Comparison of ENCODE assay signal across 8 cellular contexts in genomic region chr20:51800132-51800721, GRCh38. TPM values are rescaled to one million over a fixed set of nuclear protein-coding genes. Genes with fewer than 3 reads are reported as not detected.
DNase-seq lines count a peak whose midpoint lies in the region; ATAC-seq lines count a peak whose summit lies in the region.

No MANE protein-coding gene starts in this region.

- CTCF ChIA-PET in activated CD4-positive, alpha-beta memory T cell treated with anti-CD3 and anti-CD28 coated beads, Interleukin-2, amount 10 ng/mL, durations not matched to agents 7 days and 5 days (lab: Charles Lee): interaction anchor here (0.5 to 2.2 kb wide), 13 partner anchors 9 to 285 kb away, joined by 3 to 8 read pairs (median 4); no protein-coding TSS in a partner anchor

- POLR2A ChIA-PET in activated CD4-positive, alpha-beta memory T cell treated with anti-CD3 and anti-CD28 coated beads, Interleukin-2, amount 10 ng/mL, durations not matched to agents 7 days and 5 days (lab: Charles Lee): interaction anchor here (0.6 to 1.4 kb wide), 2 partner anchors 58 to 283 kb away, joined by 3 read pairs; no protein-coding TSS in a partner anchor

- no peak overlapping the region for H3K27ac Mint-ChIP-seq in activated CD4-positive, alpha-beta memory T cell treated with anti-CD3 and anti-CD28 coated beads, Interleukin-2, amount 10 ng/mL, durations not matched to agents 7 days and 5 days

- H3K9me3 Mint-ChIP-seq in activated CD4-positive, alpha-beta memory T cell treated with anti-CD3 and anti-CD28 coated beads, Interleukin-2, amount 10 ng/mL, durations not matched to agents 7 days and 5 days: no peaks in the 10 kb centered on the region

- H3K27me3 Mint-ChIP-seq in activated CD4-positive, alpha-beta memory T cell treated with anti-CD3 and anti-CD28 coated beads, Interleukin-2, amount 10 ng/mL, durations not matched to agents 7 days and 5 days: peaks cover 65% of the 10 kb centered on the region

- H3K4me1 Mint-ChIP-seq in activated CD4-positive, alpha-beta memory T cell treated with anti-CD3 and anti-CD28 coated beads, Interleukin-2, amount 10 ng/mL, durations not matched to agents 7 days and 5 days: peaks cover 6% of the 10 kb centered on the region

- H3K36me3 Mint-ChIP-seq in activated CD4-positive, alpha-beta memory T cell treated with anti-CD3 and anti-CD28 coated beads, Interleukin-2, amount 10 ng/mL, durations not matched to agents 7 days and 5 days (ENCODE audit: low read depth): no peaks in the 10 kb centered on the region

- DNase-seq in DMS 273 (lab: John Stamatoyannopoulos, UW; ENCODE audit: unreplicated experiment) (peak; percentile 86), DMS 273 treated with DMSO at 0.1 percent for 48 hours (lab: John Stamatoyannopoulos, UW) (no peak), NCI-H345 (lab: John Stamatoyannopoulos, UW) (peak; percentile 85), mucosa of gallbladder (ENCODE audit: low spot score) (peak; percentile 25)
- DNase-seq in activated CD4-positive, alpha-beta memory T cell treated with anti-CD3 and anti-CD28 coated beads, Interleukin-2, amount 10 ng/mL, durations not matched to agents 7 days and 5 days: peak; percentile 62
- DNase-seq in effector CD8-positive, alpha-beta T cell (lab: John Stamatoyannopoulos, UW): peak; percentile 4
- DNase-seq in stimulated activated CD8-positive, alpha-beta memory T cell treated with anti-CD3 and anti-CD28 coated beads, Interleukin-4, amount 100 ng/mL, for 48 hours: peak; percentile 88

- no peak overlapping the region for H3K4me3 Mint-ChIP-seq in activated CD4-positive, alpha-beta memory T cell treated with anti-CD3 and anti-CD28 coated beads, Interleukin-2, amount 10 ng/mL, durations not matched to agents 7 days and 5 days

- no peak for ATAC-seq in GM21786 (IDR thresholded peaks at IDR 0.05; ENCODE audit: unreplicated experiment)

RNA-seq across cellular contexts. Expression of gene SALL4, which starts 2.1 kb away (rescaled TPM):
- total RNA-seq in activated CD4-positive, alpha-beta memory T cell treated with anti-CD3 and anti-CD28 coated beads, Interleukin-2, amount 10 ng/mL, durations not matched to agents 7 days and 5 days: not detected
- total RNA-seq in mucosa of gallbladder: 0.20 TPM

RNA-seq across cellular contexts. Expression of gene ATP9A, which starts 32.0 kb away (rescaled TPM):
- total RNA-seq in activated CD4-positive, alpha-beta memory T cell treated with anti-CD3 and anti-CD28 coated beads, Interleukin-2, amount 10 ng/mL, durations not matched to agents 7 days and 5 days: 1 to 10 TPM; 1.0 to 1.2 TPM
- total RNA-seq in mucosa of gallbladder: 49.5 TPM

Comparison
In these comparisons a context has a peak if more than half of its experiments do, and no peak if none do; other contexts are left out.
1. RNA of gene ATP9A, which starts 32.0 kb away (total RNA-seq): 49.5 TPM in mucosa of gallbladder (single experiment); 1.0 to 1.2 TPM in activated CD4-positive, alpha-beta memory T cell treated with anti-CD3 and anti-CD28 coated beads, Interleukin-2, amount 10 ng/mL, durations not matched to agents 7 days and 5 days; every median in the first group is over 10 times any median in the second.